1 cellular context compared by ENCODE assay signal in genomic region chr22:25955323-25955722, GRCh38.
TF ChIP-seq lines count a peak whose summit lies in the region.

No MANE protein-coding gene starts in this region.

TF ChIP-seq in WTC11, 78 proteins besides CTCF, POLR2A, EP300 and RAD21 (continued from another document):
- TF ChIP-seq, protein P1, sequence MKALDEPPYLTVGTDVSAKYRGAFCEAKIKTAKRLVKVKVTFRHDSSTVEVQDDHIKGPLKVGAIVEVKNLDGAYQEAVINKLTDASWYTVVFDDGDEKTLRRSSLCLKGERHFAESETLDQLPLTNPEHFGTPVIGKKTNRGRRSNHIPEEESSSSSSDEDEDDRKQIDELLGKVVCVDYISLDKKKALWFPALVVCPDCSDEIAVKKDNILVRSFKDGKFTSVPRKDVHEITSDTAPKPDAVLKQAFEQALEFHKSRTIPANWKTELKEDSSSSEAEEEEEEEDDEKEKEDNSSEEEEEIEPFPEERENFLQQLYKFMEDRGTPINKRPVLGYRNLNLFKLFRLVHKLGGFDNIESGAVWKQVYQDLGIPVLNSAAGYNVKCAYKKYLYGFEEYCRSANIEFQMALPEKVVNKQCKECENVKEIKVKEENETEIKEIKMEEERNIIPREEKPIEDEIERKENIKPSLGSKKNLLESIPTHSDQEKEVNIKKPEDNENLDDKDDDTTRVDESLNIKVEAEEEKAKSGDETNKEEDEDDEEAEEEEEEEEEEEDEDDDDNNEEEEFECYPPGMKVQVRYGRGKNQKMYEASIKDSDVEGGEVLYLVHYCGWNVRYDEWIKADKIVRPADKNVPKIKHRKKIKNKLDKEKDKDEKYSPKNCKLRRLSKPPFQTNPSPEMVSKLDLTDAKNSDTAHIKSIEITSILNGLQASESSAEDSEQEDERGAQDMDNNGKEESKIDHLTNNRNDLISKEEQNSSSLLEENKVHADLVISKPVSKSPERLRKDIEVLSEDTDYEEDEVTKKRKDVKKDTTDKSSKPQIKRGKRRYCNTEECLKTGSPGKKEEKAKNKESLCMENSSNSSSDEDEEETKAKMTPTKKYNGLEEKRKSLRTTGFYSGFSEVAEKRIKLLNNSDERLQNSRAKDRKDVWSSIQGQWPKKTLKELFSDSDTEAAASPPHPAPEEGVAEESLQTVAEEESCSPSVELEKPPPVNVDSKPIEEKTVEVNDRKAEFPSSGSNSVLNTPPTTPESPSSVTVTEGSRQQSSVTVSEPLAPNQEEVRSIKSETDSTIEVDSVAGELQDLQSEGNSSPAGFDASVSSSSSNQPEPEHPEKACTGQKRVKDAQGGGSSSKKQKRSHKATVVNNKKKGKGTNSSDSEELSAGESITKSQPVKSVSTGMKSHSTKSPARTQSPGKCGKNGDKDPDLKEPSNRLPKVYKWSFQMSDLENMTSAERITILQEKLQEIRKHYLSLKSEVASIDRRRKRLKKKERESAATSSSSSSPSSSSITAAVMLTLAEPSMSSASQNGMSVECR (CRISPR knock-in tag; IDR thresholded peaks at IDR 0.05; ENCODE audit: borderline replicate concordance): no peak
- TF ChIP-seq ZSCAN18 (CRISPR knock-in tag; IDR thresholded peaks at IDR 0.05): no peak
- TF ChIP-seq, protein P2, sequence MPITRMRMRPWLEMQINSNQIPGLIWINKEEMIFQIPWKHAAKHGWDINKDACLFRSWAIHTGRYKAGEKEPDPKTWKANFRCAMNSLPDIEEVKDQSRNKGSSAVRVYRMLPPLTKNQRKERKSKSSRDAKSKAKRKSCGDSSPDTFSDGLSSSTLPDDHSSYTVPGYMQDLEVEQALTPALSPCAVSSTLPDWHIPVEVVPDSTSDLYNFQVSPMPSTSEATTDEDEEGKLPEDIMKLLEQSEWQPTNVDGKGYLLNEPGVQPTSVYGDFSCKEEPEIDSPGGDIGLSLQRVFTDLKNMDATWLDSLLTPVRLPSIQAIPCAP (CRISPR knock-in tag; IDR thresholded peaks at IDR 0.05): no peak
- TF ChIP-seq ELF4 (CRISPR knock-in tag; IDR thresholded peaks at IDR 0.05; ENCODE audit: low read depth): no peak
